ENCODE assay signal across 1 cellular context in genomic region chr12:3225796-3226180, GRCh38.
TF ChIP-seq lines count a peak whose summit lies in the region.

No MANE protein-coding gene starts in this region.

TF ChIP-seq in SK-N-SH treated with all-trans-retinoic acid at 6 μM for 48 hours, 23 proteins besides CTCF, POLR2A, EP300 and RAD21 (continued from another document):
- no peak for TF ChIP-seq PATZ1 (CRISPR knock-in tag; IDR thresholded peaks at IDR 0.05; ENCODE audit: borderline replicate concordance)
- no peak for TF ChIP-seq ARNTL (CRISPR knock-in tag; IDR thresholded peaks at IDR 0.05; ENCODE audit: borderline replicate concordance, low read depth)
- no peak for TF ChIP-seq CSDC2 (CRISPR knock-in tag; IDR thresholded peaks at IDR 0.05)
- TF ChIP-seq TOX (CRISPR knock-in tag; IDR thresholded peaks at IDR 0.05; ENCODE audit: borderline replicate concordance) = no peak
- TF ChIP-seq BACH2 (CRISPR knock-in tag; IDR thresholded peaks at IDR 0.05; ENCODE audit: borderline replicate concordance) = no peak
- no peak for TF ChIP-seq CREB5 (CRISPR knock-in tag; IDR thresholded peaks at IDR 0.05; ENCODE audit: low read depth)
- TF ChIP-seq POU6F1 (CRISPR knock-in tag; IDR thresholded peaks at IDR 0.05; ENCODE audit: borderline replicate concordance, low read depth) = no peak
- TF ChIP-seq ZFP3 (CRISPR knock-in tag; IDR thresholded peaks at IDR 0.05) = no peak
